ENCODE assay signal across 13 cellular contexts in the genomic region with DNA sequence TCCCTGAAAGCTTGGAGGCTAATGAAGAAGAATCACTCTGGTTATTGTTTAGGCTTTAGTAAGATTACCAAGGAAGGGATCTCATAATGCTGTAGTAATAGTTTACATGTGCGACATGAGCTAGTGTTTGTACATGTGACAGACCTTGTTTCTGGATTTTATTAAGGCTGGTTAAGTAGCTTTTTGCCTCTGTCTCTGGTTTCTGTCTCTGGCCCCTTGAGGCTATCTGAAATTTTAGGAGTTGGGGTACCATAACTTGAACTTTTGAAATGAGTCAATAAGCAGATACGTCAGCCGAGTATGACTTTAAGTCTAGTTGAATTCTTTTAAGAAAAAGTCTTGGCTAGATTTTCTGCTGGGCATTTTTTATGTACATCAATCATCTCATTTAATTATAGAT.
"Had no signal": no experiment of that assay in that cellular context is flagged by ENCODE, and none has a peak within 500 bp of the region (broad histone marks: within the 10 kb centered on the region; RNA-seq: fewer than 3 reads in every experiment).

No MANE protein-coding gene starts in this region.

- H3K4me3 ChIP-seq: left lung, right atrium auricular region, skin epidermis, thyroid gland, uterus had no signal

- H3K36me3 ChIP-seq: left lung, neutrophil, right atrium auricular region, thyroid gland, uterus had no signal

- H3K27ac ChIP-seq: left lung, neutrophil, right atrium auricular region, thyroid gland, uterus had no signal

- H3K9me3 Mint-ChIP-seq: activated naive CD4-positive, alpha-beta T cell treated with anti-CD3 and anti-CD28 coated beads, Interleukin-2, amount 50 U/mL, for 24 hours had no signal

- H3K27me3 ChIP-seq: left lung, neutrophil, right atrium auricular region, thyroid gland, uterus had no signal

- H3K9me3 ChIP-seq: left lung, neutrophil, right atrium auricular region, thyroid gland, uterus had no signal

- ATAC-seq: esophagus mucosa, left lung had no signal

- DNase-seq: activated CD4-positive, alpha-beta T cell treated with anti-CD3 and anti-CD28 coated beads, Interleukin-2, amount 50 U/mL, for 1 hour; activated effector memory CD4-positive, alpha-beta T cell treated with Interleukin-2 at 50 U/mL for 16 hours; activated T-cell treated with anti-CD3 and anti-CD28 coated beads, Interleukin-2, amount 50 U/mL, for 1 hour; anterior cingulate cortex; foreskin melanocyte; thyroid gland; uterus had no signal

- H3K27ac Mint-ChIP-seq: activated naive CD4-positive, alpha-beta T cell treated with anti-CD3 and anti-CD28 coated beads, Interleukin-2, amount 50 U/mL, for 24 hours had no signal

- H3K27me3 Mint-ChIP-seq: activated naive CD4-positive, alpha-beta T cell treated with anti-CD3 and anti-CD28 coated beads, Interleukin-2, amount 50 U/mL, for 24 hours had no signal

- H3K4me3 Mint-ChIP-seq: activated naive CD4-positive, alpha-beta T cell treated with anti-CD3 and anti-CD28 coated beads, Interleukin-2, amount 50 U/mL, for 24 hours had no signal
